Comparison of ENCODE assay signal across 24 cellular contexts in the genomic region with DNA sequence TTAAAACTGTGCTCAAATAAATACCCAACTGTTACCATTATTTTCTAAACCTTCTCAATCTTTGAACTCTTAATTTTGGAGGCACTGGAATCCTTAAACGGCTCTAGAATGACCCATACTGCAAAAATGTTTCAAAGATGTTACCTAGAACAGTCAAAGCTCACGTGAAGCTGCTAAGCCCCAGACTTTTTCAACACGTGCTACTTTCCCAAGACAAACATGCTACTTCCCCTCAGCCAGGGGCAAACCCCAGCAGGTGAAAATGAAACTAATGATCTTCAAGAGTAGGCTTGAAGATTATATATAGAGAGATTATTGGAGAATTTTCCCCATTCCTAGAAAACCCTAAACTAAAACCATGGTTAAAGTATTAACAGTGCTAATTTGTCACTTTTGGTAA. TPM values are rescaled to one million over a fixed set of nuclear protein-coding genes. Genes with fewer than 3 reads are reported as not detected.
DNase-seq lines count a peak whose midpoint lies in the region; ATAC-seq and TF ChIP-seq lines count a peak whose summit lies in the region.
"Had no signal": no experiment of that assay in that cellular context is flagged by ENCODE, and none has a peak within 500 bp of the region (broad histone marks: within the 10 kb centered on the region; RNA-seq: fewer than 3 reads in every experiment).

No MANE protein-coding gene starts in this region.

- DNase-seq in activated CD4-positive, alpha-beta T cell treated with anti-CD3 and anti-CD28 coated beads, Interleukin-2, amount 10 ng/mL, durations not matched to agents 24 days and 14 days = peak; percentile 58
- DNase-seq in activated CD4-positive, alpha-beta T cell treated with anti-CD3 and anti-CD28 coated beads for 48 hours = no peak
- no peak for DNase-seq in CD8-positive, alpha-beta memory T cell
- no peak for DNase-seq in activated naive CD8-positive, alpha-beta T cell treated with anti-CD3 and anti-CD28 coated beads, Interleukin-2, amount 50 U/mL, for 24 hours
- DNase-seq in brain microvascular endothelial cell = no peak
- DNase-seq: 8988T; amniotic stem cell; Caco-2; DMS79 treated with DMSO at 0.1 percent for 48 hours; dorsolateral prefrontal cortex; KG1; mammary epithelial cell; NCI-H1694; NCI-H2171 treated with DMSO at 0.1 percent for 48 hours; NCI-H524 treated with DMSO at 0.1 percent for 48 hours; retina; stimulated activated CD4-positive, alpha-beta T cell treated with anti-CD3 and anti-CD28 coated beads, Interleukin-4, amount 100 ng/mL, for 24 hours; T-helper 2 cell; transverse colon had no signal

- no peak overlapping the region for H3K27ac Mint-ChIP-seq in activated CD4-positive, alpha-beta T cell treated with anti-CD3 and anti-CD28 coated beads, Interleukin-2, amount 10 ng/mL, durations not matched to agents 24 days and 14 days
- peak overlapping the region; percentile 8 to 65 (median 52) for H3K27ac Mint-ChIP-seq in CD8-positive, alpha-beta memory T cell
- peak overlapping the region in 2 of 3 donors; percentile 0 to 48 for H3K27ac Mint-ChIP-seq in IgD-negative memory B cell
- peak overlapping the region; percentile 70 for H3K27ac Mint-ChIP-seq in activated naive CD8-positive, alpha-beta T cell treated with anti-CD3 and anti-CD28 coated beads, Interleukin-2, amount 50 U/mL, for 24 hours
- H3K27ac Mint-ChIP-seq: activated T-helper 1 cell treated with anti-CD3 and anti-CD28 coated beads, Interleukin-12 subunit alpha, Interleukin-12 subunit beta, Interleukin-2, Interleukin-4 antibody, amounts not matched to agents 30 ng/mL and 10 ng/mL and 1 ng/mL, durations not matched to agents 14 hours and 24 hours and 36 hours had no signal

- no peaks in the 10 kb centered on the region for H3K27me3 ChIP-seq in CD8-positive, alpha-beta memory T cell (ENCODE audit: insufficient read depth, low read length, poor library complexity, severe bottlenecking)
- H3K27me3 ChIP-seq in brain microvascular endothelial cell (replicated peaks) = no peaks in the 10 kb centered on the region
- H3K27me3 ChIP-seq: cardiac muscle cell, dorsolateral prefrontal cortex, transverse colon had no signal

- ATAC-seq in activated naive CD8-positive, alpha-beta T cell treated with anti-CD3 and anti-CD28 coated beads, Interleukin-2, amount 50 U/mL, for 24 hours = no peak
- ATAC-seq in GM21619 (IDR thresholded peaks at IDR 0.05; ENCODE audit: unreplicated experiment) (no peak), GM19467 (IDR thresholded peaks at IDR 0.05; ENCODE audit: unreplicated experiment) (no peak)

- no peaks in the 10 kb centered on the region for H3K9me3 Mint-ChIP-seq in activated CD4-positive, alpha-beta T cell treated with anti-CD3 and anti-CD28 coated beads, Interleukin-2, amount 10 ng/mL, durations not matched to agents 24 days and 14 days
- H3K9me3 Mint-ChIP-seq in CD8-positive, alpha-beta memory T cell = no peaks in the 10 kb centered on the region
- no peaks in the 10 kb centered on the region for H3K9me3 Mint-ChIP-seq in IgD-negative memory B cell
- H3K9me3 Mint-ChIP-seq in activated naive CD8-positive, alpha-beta T cell treated with anti-CD3 and anti-CD28 coated beads, Interleukin-2, amount 50 U/mL, for 24 hours = no peaks in the 10 kb centered on the region
- H3K9me3 Mint-ChIP-seq: activated T-helper 1 cell treated with anti-CD3 and anti-CD28 coated beads, Interleukin-12 subunit alpha, Interleukin-12 subunit beta, Interleukin-2, Interleukin-4 antibody, amounts not matched to agents 30 ng/mL and 10 ng/mL and 1 ng/mL, durations not matched to agents 14 hours and 24 hours and 36 hours had no signal

- H3K9me3 ChIP-seq in CD8-positive, alpha-beta memory T cell (ENCODE audit: low read length) = no peaks in the 10 kb centered on the region
- H3K9me3 ChIP-seq: Caco-2, transverse colon had no signal

- H3K27me3 Mint-ChIP-seq in activated CD4-positive, alpha-beta T cell treated with anti-CD3 and anti-CD28 coated beads, Interleukin-2, amount 10 ng/mL, durations not matched to agents 24 days and 14 days = no peaks in the 10 kb centered on the region
- no peaks in the 10 kb centered on the region for H3K27me3 Mint-ChIP-seq in CD8-positive, alpha-beta memory T cell
- H3K27me3 Mint-ChIP-seq in IgD-negative memory B cell = no peaks in the 10 kb centered on the region
- no peaks in the 10 kb centered on the region for H3K27me3 Mint-ChIP-seq in activated naive CD8-positive, alpha-beta T cell treated with anti-CD3 and anti-CD28 coated beads, Interleukin-2, amount 50 U/mL, for 24 hours

- peaks cover 10% of the 10 kb centered on the region for H3K4me1 ChIP-seq in CD8-positive, alpha-beta memory T cell (ENCODE audit: insufficient read depth, low read length)

- POLR2A ChIA-PET in CD8-positive, alpha-beta memory T cell (lab: Charles Lee) = interaction anchor here (0.5 kb wide), 1 partner anchor 74 kb away, joined by 3 read pairs; no protein-coding TSS in a partner anchor

- H3K4me3 ChIP-seq in CD8-positive, alpha-beta memory T cell (ENCODE audit: low read length) = no peak overlapping the region
- no peak overlapping the region for H3K4me3 ChIP-seq in brain microvascular endothelial cell (ENCODE audit: low read depth, low read length)
- H3K4me3 ChIP-seq: cardiac muscle cell, dorsolateral prefrontal cortex, transverse colon had no signal

- peaks cover 19% of the 10 kb centered on the region for H3K4me1 Mint-ChIP-seq in activated CD4-positive, alpha-beta T cell treated with anti-CD3 and anti-CD28 coated beads, Interleukin-2, amount 10 ng/mL, durations not matched to agents 24 days and 14 days
- peaks cover 14 to 35% (median 30%) of the 10 kb centered on the region in 3 donors for H3K4me1 Mint-ChIP-seq in CD8-positive, alpha-beta memory T cell
- peaks cover 7 to 12% (median 9%) of the 10 kb centered on the region in 3 donors for H3K4me1 Mint-ChIP-seq in IgD-negative memory B cell
- peaks cover 12% of the 10 kb centered on the region for H3K4me1 Mint-ChIP-seq in activated naive CD8-positive, alpha-beta T cell treated with anti-CD3 and anti-CD28 coated beads, Interleukin-2, amount 50 U/mL, for 24 hours

- peaks cover 32% of the 10 kb centered on the region for H3K36me3 Mint-ChIP-seq in activated CD4-positive, alpha-beta T cell treated with anti-CD3 and anti-CD28 coated beads, Interleukin-2, amount 10 ng/mL, durations not matched to agents 24 days and 14 days (ENCODE audit: low read depth)
- peaks cover 3 to 74% (median 17%) of the 10 kb centered on the region in 3 donors for H3K36me3 Mint-ChIP-seq in CD8-positive, alpha-beta memory T cell
- H3K36me3 Mint-ChIP-seq in IgD-negative memory B cell = peaks cover 10% of the 10 kb centered on the region
- H3K36me3 Mint-ChIP-seq in activated naive CD8-positive, alpha-beta T cell treated with anti-CD3 and anti-CD28 coated beads, Interleukin-2, amount 50 U/mL, for 24 hours (ENCODE audit: low read depth) = peaks cover 11% of the 10 kb centered on the region

- intact Hi-C loops in activated CD4-positive, alpha-beta T cell treated with anti-CD3 and anti-CD28 coated beads, Interleukin-2, amount 10 ng/mL, durations not matched to agents 24 days and 14 days (cut with micrococcal nuclease) = no loop called here

- H3K4me3 Mint-ChIP-seq in activated CD4-positive, alpha-beta T cell treated with anti-CD3 and anti-CD28 coated beads, Interleukin-2, amount 10 ng/mL, durations not matched to agents 24 days and 14 days = no peak overlapping the region
- H3K4me3 Mint-ChIP-seq in CD8-positive, alpha-beta memory T cell = peak overlapping the region in 2 of 7 donors; percentile 7 to 35
- H3K4me3 Mint-ChIP-seq in IgD-negative memory B cell = peak overlapping the region in 1 of 4 donors; percentile 63
- H3K4me3 Mint-ChIP-seq in activated naive CD8-positive, alpha-beta T cell treated with anti-CD3 and anti-CD28 coated beads, Interleukin-2, amount 50 U/mL, for 24 hours = no peak overlapping the region
- H3K4me3 Mint-ChIP-seq: activated T-helper 1 cell treated with anti-CD3 and anti-CD28 coated beads, Interleukin-12 subunit alpha, Interleukin-12 subunit beta, Interleukin-2, Interleukin-4 antibody, amounts not matched to agents 30 ng/mL and 10 ng/mL and 1 ng/mL, durations not matched to agents 14 hours and 24 hours and 36 hours had no signal

- H3K27ac ChIP-seq in CD8-positive, alpha-beta memory T cell (ENCODE audit: low read depth, low read length) = no peak overlapping the region
- no peak overlapping the region for H3K27ac ChIP-seq in brain microvascular endothelial cell
- H3K27ac ChIP-seq: cardiac muscle cell, dorsolateral prefrontal cortex, transverse colon had no signal

- TF ChIP-seq CTCF in brain microvascular endothelial cell (IDR thresholded peaks at IDR 0.05; ENCODE audit: low read depth, low read length, missing control alignments) = no peak

- H3K36me3 ChIP-seq in CD8-positive, alpha-beta memory T cell (ENCODE audit: insufficient read depth, low read length) = peaks cover 4% of the 10 kb centered on the region
- peaks cover 2% of the 10 kb centered on the region for H3K36me3 ChIP-seq in brain microvascular endothelial cell (replicated peaks)
- H3K36me3 ChIP-seq: cardiac muscle cell, transverse colon had no signal

- CTCF ChIA-PET in CD8-positive, alpha-beta memory T cell (lab: Charles Lee) = interaction anchor here (1.4 kb wide), 1 partner anchor 51 kb away, joined by 3 read pairs; no protein-coding TSS in a partner anchor

- in situ Hi-C loops in brain microvascular endothelial cell (cut with HindIII; ENCODE audit: low pct_ligation_motif_present, low sequenced_read_pairs) = no loop called here

RNA-seq across cellular contexts. Expression of a gene that starts 28.1 kb away (rescaled TPM):
- 2.1 and 3.3 TPM in 2 replicates for total RNA-seq in activated CD4-positive, alpha-beta T cell treated with anti-CD3 and anti-CD28 coated beads, Interleukin-2, amount 10 ng/mL, durations not matched to agents 24 days and 14 days
- 1 to 10 TPM; 1.1 to 1.2 TPM for total RNA-seq in CD8-positive, alpha-beta memory T cell
- 0.94 TPM for polyA plus RNA-seq in CD8-positive, alpha-beta memory T cell
- 2.2 TPM for polyA plus RNA-seq in IgD-negative memory B cell
- polyA plus RNA-seq: cardiac muscle cell had no signal
